Comparison of ENCODE assay signal across 26 cellular contexts in genomic region chr12:69023840-69024239, GRCh38.
DNase-seq lines count a peak whose midpoint lies in the region; ATAC-seq, FAIRE-seq and TF ChIP-seq lines count a peak whose summit lies in the region.
"Had no signal": no experiment of that assay in that cellular context is flagged by ENCODE, and none has a peak within 500 bp of the region (broad histone marks: within the 10 kb centered on the region; RNA-seq: fewer than 3 reads in every experiment).

No MANE protein-coding gene starts in this region.

- no peak overlapping the region for H2AFZ ChIP-seq in keratinocyte (ENCODE audit: control insufficient read depth, low read length)
- H2AFZ ChIP-seq: hepatocyte had no signal

- H3K36me3 ChIP-seq in keratinocyte (ENCODE audit: control insufficient read depth in 2 of 2, extremely low read depth in 1 of 2, insufficient read depth in 2 of 2, low read length in 2 of 2), result no peaks in the 10 kb centered on the region
- H3K36me3 ChIP-seq: BLaER1, esophagus squamous epithelium, tibial nerve had no signal

- POLR2A ChIA-PET in activated CD4-positive, alpha-beta T cell treated with anti-CD3 and anti-CD28 coated beads for 36 hours (lab: Charles Lee), result no interaction called here

- no peak overlapping the region for H3K27ac Mint-ChIP-seq in activated CD4-positive, alpha-beta T cell treated with anti-CD3 and anti-CD28 coated beads for 36 hours
- H3K27ac Mint-ChIP-seq: activated CD4-positive, alpha-beta memory T cell treated with anti-CD3 and anti-CD28 coated beads for 36 hours; activated T-cell treated with anti-CD3 and anti-CD28 coated beads, Interleukin-2, amount 50 U/mL, for 72 hours; dendritic cell treated with granulocyte-macrophage colony-stimulating factor and Interleukin-4, amounts not matched to agents 40 ng/mL and 50 ng/mL, for 4 days; endodermal cell had no signal

- no peaks in the 10 kb centered on the region for H3K9me3 Mint-ChIP-seq in activated CD4-positive, alpha-beta T cell treated with anti-CD3 and anti-CD28 coated beads for 36 hours (ENCODE audit: low read depth)
- H3K9me3 Mint-ChIP-seq: activated CD4-positive, alpha-beta memory T cell treated with anti-CD3 and anti-CD28 coated beads for 36 hours; central memory CD8-positive, alpha-beta T cell had no signal

- H3K27me3 ChIP-seq in keratinocyte (ENCODE audit: control insufficient read depth, extremely low read depth, insufficient read depth, low read length), result no peaks in the 10 kb centered on the region
- H3K27me3 ChIP-seq: BLaER1, esophagus squamous epithelium, hepatocyte, tibial nerve had no signal

- no peak overlapping the region for H3K9ac ChIP-seq in keratinocyte (ENCODE audit: control insufficient read depth, extremely low read depth, insufficient read depth, low read length)
- H3K9ac ChIP-seq: BLaER1 had no signal

- DNase-seq in HK-2 (ENCODE audit: unreplicated experiment) (peak; percentile 11), keratinocyte (ENCODE audit: low read depth, low spot score) (no peak), renal cortical epithelial cell (ENCODE audit: low read depth) (peak; percentile 49), NCI-H2107 (lab: John Stamatoyannopoulos, UW) (no peak), occipital lobe (lab: John Stamatoyannopoulos, UW) (no peak)
- DNase-seq in activated CD4-positive, alpha-beta T cell treated with anti-CD3 and anti-CD28 coated beads for 36 hours, result no peak
- DNase-seq: activated CD4-positive, alpha-beta memory T cell treated with anti-CD3 and anti-CD28 coated beads for 36 hours; activated CD4-positive, CD25-positive, alpha-beta regulatory T cell treated with anti-CD3 and anti-CD28 coated beads, Interleukin-2, amount 50 U/mL, for 72 hours; activated T-cell treated with anti-CD3 and anti-CD28 coated beads, Interleukin-2, amount 50 U/mL, for 72 hours; endodermal cell; esophagus squamous epithelium; HCEC 1CT; mesenchymal stem cell; NCI-H1048; NCI-H82; stimulated activated CD4-positive, alpha-beta T cell treated with anti-CD3 and anti-CD28 coated beads, Interleukin-4, amount 100 ng/mL, for 1 hour; T-helper 2 cell had no signal

- dilution Hi-C loops in keratinocyte (cut with MboI; ENCODE audit: extremely low pct_ligation_motif_present, low sequenced_read_pairs), result no loop called here

- no peak overlapping the region for H3K4me3 Mint-ChIP-seq in activated CD4-positive, alpha-beta T cell treated with anti-CD3 and anti-CD28 coated beads for 36 hours
- H3K4me3 Mint-ChIP-seq: activated CD4-positive, alpha-beta memory T cell treated with anti-CD3 and anti-CD28 coated beads for 36 hours; activated T-cell treated with anti-CD3 and anti-CD28 coated beads, Interleukin-2, amount 50 U/mL, for 72 hours; central memory CD8-positive, alpha-beta T cell; dendritic cell treated with granulocyte-macrophage colony-stimulating factor and Interleukin-4, amounts not matched to agents 40 ng/mL and 50 ng/mL, for 4 days; endodermal cell had no signal

- peak; percentile 24; the same call in 2 of the 3 replicates for ATAC-seq in SK-N-SH treated with all-trans-retinoic acid at 6 μM for 48 hours
- ATAC-seq in activated CD4-positive, alpha-beta T cell treated with anti-CD3 and anti-CD28 coated beads for 36 hours, result no peak
- ATAC-seq: activated T-cell treated with anti-CD3 and anti-CD28 coated beads, Interleukin-2, amount 50 U/mL, for 72 hours; GM12878; sciatic nerve had no signal

- H3K27ac ChIP-seq in keratinocyte (ENCODE audit: control insufficient read depth, insufficient read depth, low read length), result peak overlapping the region; percentile 97
- H3K27ac ChIP-seq: BLaER1, tibial nerve had no signal

- H3K4me3 ChIP-seq in keratinocyte (ENCODE audit: control insufficient read depth in 2 of 3, extremely low read depth in 1 of 3, insufficient read depth in 2 of 3, low read depth in 1 of 3, low read length in 3 of 3), result no peak overlapping the region
- H3K4me3 ChIP-seq: BLaER1, esophagus squamous epithelium, GM12878, hepatocyte, tibial nerve had no signal

- FAIRE-seq in keratinocyte (lab: Jason Lieb, UNC), result no peak
- FAIRE-seq: frontal cortex, GM12878 had no signal

- H3K9me1 ChIP-seq in keratinocyte (ENCODE audit: control insufficient read depth, extremely low read depth, insufficient read depth, low read length), result no peaks in the 10 kb centered on the region

- CTCF ChIA-PET in activated CD4-positive, alpha-beta T cell treated with anti-CD3 and anti-CD28 coated beads for 36 hours (lab: Charles Lee), result no interaction called here

- intact Hi-C loops in activated CD4-positive, alpha-beta T cell treated with anti-CD3 and anti-CD28 coated beads for 36 hours (cut with DNase I, micrococcal nuclease), result no loop called here

- TF ChIP-seq CTCF in keratinocyte (optimal IDR thresholded peaks at IDR 0.05 in 1 of 3, IDR thresholded peaks at IDR 0.05 in 1 of 3, conservative IDR thresholded peaks at IDR 0.05 in 1 of 3; ENCODE audit: extremely low read depth in 1 of 3, insufficient read depth in 2 of 3, low read length in 3 of 3), result no peak

- H3K4me1 Mint-ChIP-seq in activated CD4-positive, alpha-beta T cell treated with anti-CD3 and anti-CD28 coated beads for 36 hours, result no peaks in the 10 kb centered on the region
- H3K4me1 Mint-ChIP-seq: central memory CD8-positive, alpha-beta T cell; endodermal cell had no signal

- H3K36me3 Mint-ChIP-seq in activated CD4-positive, alpha-beta T cell treated with anti-CD3 and anti-CD28 coated beads for 36 hours (ENCODE audit: low read depth), result no peaks in the 10 kb centered on the region
- H3K36me3 Mint-ChIP-seq: activated CD4-positive, alpha-beta memory T cell treated with anti-CD3 and anti-CD28 coated beads for 36 hours had no signal

- peaks cover 36% of the 10 kb centered on the region for H3K4me1 ChIP-seq in keratinocyte (ENCODE audit: control insufficient read depth, extremely low read depth, insufficient read depth, low read length)
- H3K4me1 ChIP-seq: BLaER1, tibial nerve had no signal

- no peaks in the 10 kb centered on the region for H3K9me3 ChIP-seq in keratinocyte (ENCODE audit: control insufficient read depth, low read depth, low read length)
- H3K9me3 ChIP-seq: BLaER1, esophagus squamous epithelium had no signal

- H4K20me1 ChIP-seq in keratinocyte (ENCODE audit: control insufficient read depth, extremely low read depth, insufficient read depth, low read length), result no peaks in the 10 kb centered on the region
- H4K20me1 ChIP-seq: BLaER1 had no signal

- peaks cover 15% of the 10 kb centered on the region for H3K27me3 Mint-ChIP-seq in activated CD4-positive, alpha-beta T cell treated with anti-CD3 and anti-CD28 coated beads for 36 hours
- H3K27me3 Mint-ChIP-seq: dendritic cell treated with granulocyte-macrophage colony-stimulating factor and Interleukin-4, amounts not matched to agents 40 ng/mL and 50 ng/mL, for 4 days had no signal

- H3K4me2 ChIP-seq in keratinocyte (ENCODE audit: control insufficient read depth, extremely low read depth, insufficient read depth, low read depth, low read length), result peak overlapping the region; percentile 97
- H3K4me2 ChIP-seq: BLaER1 had no signal

- no peaks in the 10 kb centered on the region for H3K79me2 ChIP-seq in keratinocyte (ENCODE audit: control insufficient read depth, insufficient read depth, low read length)
- H3K79me2 ChIP-seq: hepatocyte had no signal

TF ChIP-seq in SK-N-SH treated with all-trans-retinoic acid at 6 μM for 48 hours, 23 proteins besides CTCF, POLR2A, EP300 and RAD21 (continues in another document):
- TF ChIP-seq ZNF565 (CRISPR knock-in tag; conservative IDR thresholded peaks at IDR 0.05; ENCODE audit: low read depth), result no peak
- no peak for TF ChIP-seq POU6F1 (CRISPR knock-in tag; IDR thresholded peaks at IDR 0.05; ENCODE audit: borderline replicate concordance, low read depth)
- no peak for TF ChIP-seq ISL1 (CRISPR knock-in tag; IDR thresholded peaks at IDR 0.05)
- TF ChIP-seq ESRRG (CRISPR knock-in tag; IDR thresholded peaks at IDR 0.05), result no peak
- TF ChIP-seq TOX (CRISPR knock-in tag; IDR thresholded peaks at IDR 0.05; ENCODE audit: borderline replicate concordance), result no peak
- TF ChIP-seq ZC3H10 (CRISPR knock-in tag; IDR thresholded peaks at IDR 0.05), result no peak
- TF ChIP-seq ZNF70 (CRISPR knock-in tag; IDR thresholded peaks at IDR 0.05), result no peak
- no peak for TF ChIP-seq BACH2 (CRISPR knock-in tag; IDR thresholded peaks at IDR 0.05; ENCODE audit: borderline replicate concordance)
- no peak for TF ChIP-seq OSR1 (CRISPR knock-in tag; IDR thresholded peaks at IDR 0.05)
- no peak for TF ChIP-seq CREB5 (CRISPR knock-in tag; IDR thresholded peaks at IDR 0.05; ENCODE audit: low read depth)
- no peak for TF ChIP-seq ZFP30 (CRISPR knock-in tag; IDR thresholded peaks at IDR 0.05)
- TF ChIP-seq CSDC2 (CRISPR knock-in tag; IDR thresholded peaks at IDR 0.05), result no peak
- no peak for TF ChIP-seq RARB (CRISPR knock-in tag; IDR thresholded peaks at IDR 0.05)
- no peak for TF ChIP-seq PPARA (CRISPR knock-in tag; IDR thresholded peaks at IDR 0.05; ENCODE audit: borderline replicate concordance)
- no peak for TF ChIP-seq ZNF8 (CRISPR knock-in tag; IDR thresholded peaks at IDR 0.05)
- TF ChIP-seq GLIS3 (CRISPR knock-in tag; IDR thresholded peaks at IDR 0.05), result no peak
- TF ChIP-seq ZFP3 (CRISPR knock-in tag; IDR thresholded peaks at IDR 0.05), result no peak

Comparison
In these comparisons a context has a peak if more than half of its experiments do, and no peak if none do; other contexts are left out.
1. DNase-seq: peak in HK-2 (single experiment) and renal cortical epithelial cell (single experiment); none in keratinocyte (single experiment), activated CD4-positive, alpha-beta T cell treated with anti-CD3 and anti-CD28 coated beads for 36 hours (single experiment), NCI-H2107 (single experiment) and occipital lobe (single experiment).